ENCODE assay signal across 29 cellular contexts in genomic region chr5:125679522-125679921, GRCh38.
"Had no signal": no experiment of that assay in that cellular context is flagged by ENCODE, and none has a peak within 500 bp of the region (broad histone marks: within the 10 kb centered on the region; RNA-seq: fewer than 3 reads in every experiment).

No MANE protein-coding gene starts in this region.

- ATAC-seq: activated CD8-positive, alpha-beta T cell treated with anti-CD3 and anti-CD28 coated beads, Interleukin-2, amount 10 ng/mL, durations not matched to agents 7 days and 5 days; activated naive CD8-positive, alpha-beta T cell treated with anti-CD3 and anti-CD28 coated beads, Interleukin-2, amount 50 U/mL, for 24 hours; body of pancreas; left lung; natural killer cell; psoas muscle; right cardiac atrium; T-cell had no signal

- H3K4me3 Mint-ChIP-seq: activated CD8-positive, alpha-beta T cell treated with anti-CD3 and anti-CD28 coated beads, Interleukin-2, amount 10 ng/mL, durations not matched to agents 7 days and 5 days; activated naive CD8-positive, alpha-beta T cell treated with anti-CD3 and anti-CD28 coated beads, Interleukin-2, amount 50 U/mL, for 24 hours; activated T-helper 1 cell treated with anti-CD3 and anti-CD28 coated beads, Interleukin-12 subunit alpha, Interleukin-12 subunit beta, Interleukin-2, Interleukin-4 antibody, amounts not matched to agents 30 ng/mL and 10 ng/mL and 1 ng/mL, durations not matched to agents 14 hours and 24 hours and 36 hours; immature natural killer cell; mesothelial cell of epicardium; natural killer cell; stimulated activated effector memory CD8-positive, alpha-beta T cell treated with anti-CD3 and anti-CD28 coated beads, Interleukin-12 subunit alpha, Interleukin-12 subunit beta, amount 100 ng/mL, for 72 hours; T-cell had no signal

- DNase-seq: activated CD4-positive, alpha-beta T cell treated with anti-CD3 and anti-CD28 coated beads for 1 hour; activated CD4-positive, alpha-beta T cell treated with anti-CD3 and anti-CD28 coated beads, Interleukin-2, amount 50 U/mL, for 1 hour; activated CD8-positive, alpha-beta T cell treated with anti-CD3 and anti-CD28 coated beads, Interleukin-2, amount 10 ng/mL, durations not matched to agents 7 days and 5 days; activated gamma-delta T cell; activated naive CD4-positive, alpha-beta T cell treated with anti-CD3 and anti-CD28 coated beads, Interleukin-2, amount 50 U/mL, for 16 hours; activated naive CD8-positive, alpha-beta T cell treated with anti-CD3 and anti-CD28 coated beads, Interleukin-2, amount 50 U/mL, for 24 hours; anterior cingulate cortex; body of pancreas; caudate nucleus; dermis blood vessel endothelial cell; effector memory CD4-positive, alpha-beta T cell; immature natural killer cell; left lung; natural killer cell; psoas muscle; right cardiac atrium; stimulated activated CD4-positive, alpha-beta T cell treated with anti-CD3 and anti-CD28 coated beads, Interleukin-2, amount 100 ng/mL, for 24 hours; stomach; T-cell; T-helper 9 cell had no signal

- H3K4me1 ChIP-seq: body of pancreas, left lung, psoas muscle, suprapubic skin, tibial nerve had no signal

- H3K4me1 Mint-ChIP-seq: activated naive CD8-positive, alpha-beta T cell treated with anti-CD3 and anti-CD28 coated beads, Interleukin-2, amount 50 U/mL, for 24 hours; immature natural killer cell; natural killer cell; stimulated activated effector memory CD8-positive, alpha-beta T cell treated with anti-CD3 and anti-CD28 coated beads, Interleukin-12 subunit alpha, Interleukin-12 subunit beta, amount 100 ng/mL, for 72 hours; T-cell had no signal

- H3K36me3 Mint-ChIP-seq: mesothelial cell of epicardium; natural killer cell; stimulated activated effector memory CD8-positive, alpha-beta T cell treated with anti-CD3 and anti-CD28 coated beads, Interleukin-12 subunit alpha, Interleukin-12 subunit beta, amount 100 ng/mL, for 72 hours; T-cell had no signal

- H3K9me3 ChIP-seq: body of pancreas, esophagus muscularis mucosa, psoas muscle, stomach, suprapubic skin, tibial nerve had no signal

- H3K4me3 ChIP-seq: body of pancreas, esophagus muscularis mucosa, hepatocyte, left lung, lung, psoas muscle, skin epidermis, stomach, suprapubic skin, tibial nerve had no signal

- H3K27ac ChIP-seq: body of pancreas, esophagus muscularis mucosa, hepatocyte, left lung, psoas muscle, skin epidermis, stomach, suprapubic skin, tibial nerve had no signal

- H3K36me3 ChIP-seq: esophagus muscularis mucosa, left lung, stomach, suprapubic skin, tibial nerve had no signal

- H3K27me3 Mint-ChIP-seq: activated naive CD8-positive, alpha-beta T cell treated with anti-CD3 and anti-CD28 coated beads, Interleukin-2, amount 50 U/mL, for 24 hours; T-cell had no signal

- H3K4me2 ChIP-seq: hepatocyte had no signal

- H3K27me3 ChIP-seq: body of pancreas, esophagus muscularis mucosa, hepatocyte, left lung, stomach, suprapubic skin, tibial nerve had no signal

- H3K27ac Mint-ChIP-seq: activated CD8-positive, alpha-beta T cell treated with anti-CD3 and anti-CD28 coated beads, Interleukin-2, amount 10 ng/mL, durations not matched to agents 7 days and 5 days; activated naive CD8-positive, alpha-beta T cell treated with anti-CD3 and anti-CD28 coated beads, Interleukin-2, amount 50 U/mL, for 24 hours; activated T-helper 1 cell treated with anti-CD3 and anti-CD28 coated beads, Interleukin-12 subunit alpha, Interleukin-12 subunit beta, Interleukin-2, Interleukin-4 antibody, amounts not matched to agents 30 ng/mL and 10 ng/mL and 1 ng/mL, durations not matched to agents 14 hours and 24 hours and 36 hours; immature natural killer cell; mesothelial cell of epicardium; natural killer cell; stimulated activated effector memory CD8-positive, alpha-beta T cell treated with anti-CD3 and anti-CD28 coated beads, Interleukin-12 subunit alpha, Interleukin-12 subunit beta, amount 100 ng/mL, for 72 hours; T-cell had no signal
